ENCODE assay signal across 11 cellular contexts in genomic region chr19:50657222-50657669, GRCh38. TPM values are rescaled to one million over a fixed set of nuclear protein-coding genes. Genes with fewer than 3 reads are reported as not detected.
DNase-seq lines count a peak whose midpoint lies in the region; ATAC-seq and TF ChIP-seq lines count a peak whose summit lies in the region.
"Had no signal": no experiment of that assay in that cellular context is flagged by ENCODE, and none has a peak within 500 bp of the region (broad histone marks: within the 10 kb centered on the region; RNA-seq: fewer than 3 reads in every experiment).

No MANE protein-coding gene starts in this region.

- DNase-seq in stimulated activated naive CD8-positive, alpha-beta T cell treated with anti-CD3 and anti-CD28 coated beads, Interleukin-15, Interleukin-2, amounts not matched to agents 100 U/mL and 50 U/mL, for 24 hours, result no peak
- DNase-seq in activated B cell treated with CpG ODN at 0.5 μM for 24 hours (no peak), inferior parietal cortex (ENCODE audit: extremely low spot score) (peak; percentile 11), NCI-H524 (lab: John Stamatoyannopoulos, UW) (no peak)
- no peak for DNase-seq in activated CD4-positive, alpha-beta memory T cell treated with anti-CD3 and anti-CD28 coated beads for 36 hours
- DNase-seq in effector CD4-positive, alpha-beta T cell, result no peak
- DNase-seq: esophagus squamous epithelium had no signal

- no peak for ATAC-seq in stimulated activated naive CD8-positive, alpha-beta T cell treated with anti-CD3 and anti-CD28 coated beads, Interleukin-15, Interleukin-2, amounts not matched to agents 100 U/mL and 50 U/mL, for 24 hours
- no peak for ATAC-seq in activated B cell treated with CpG ODN at 0.5 μM for 24 hours (ENCODE audit: low read depth)
- ATAC-seq in GM19324 (IDR thresholded peaks at IDR 0.05; ENCODE audit: low FRiP score, unreplicated experiment), result no peak

- H3K9me3 Mint-ChIP-seq in stimulated activated naive CD8-positive, alpha-beta T cell treated with anti-CD3 and anti-CD28 coated beads, Interleukin-15, Interleukin-2, amounts not matched to agents 100 ng/mL and 50 ng/mL, for 24 hours, result peaks cover 6% of the 10 kb centered on the region
- peaks cover 11% of the 10 kb centered on the region for H3K9me3 Mint-ChIP-seq in activated B cell treated with CpG ODN at 0.5 μM for 24 hours
- H3K9me3 Mint-ChIP-seq in activated CD4-positive, alpha-beta memory T cell treated with anti-CD3 and anti-CD28 coated beads for 36 hours, result peaks cover 14% of the 10 kb centered on the region

- POLR2A ChIA-PET in activated B cell treated with CpG ODN at 0.5 μM for 24 hours (lab: Charles Lee), result interaction anchor here (0.5 to 0.7 kb wide), 2 partner anchors 38 to 286 kb away, joined by 3 to 4 read pairs; no protein-coding TSS in a partner anchor
- POLR2A ChIA-PET in activated CD4-positive, alpha-beta memory T cell treated with anti-CD3 and anti-CD28 coated beads for 36 hours (lab: Charles Lee), result no interaction called here

- H3K27ac Mint-ChIP-seq in stimulated activated naive CD8-positive, alpha-beta T cell treated with anti-CD3 and anti-CD28 coated beads, Interleukin-15, Interleukin-2, amounts not matched to agents 100 ng/mL and 50 ng/mL, for 24 hours, result peak overlapping the region; percentile 75
- no peak overlapping the region for H3K27ac Mint-ChIP-seq in activated B cell treated with CpG ODN at 0.5 μM for 24 hours
- no peak overlapping the region for H3K27ac Mint-ChIP-seq in activated CD4-positive, alpha-beta memory T cell treated with anti-CD3 and anti-CD28 coated beads for 36 hours
- H3K27ac Mint-ChIP-seq: activated CD4-positive, alpha-beta memory T cell treated with anti-CD3 and anti-CD28 coated beads, Interleukin-2, amount 10 ng/mL, durations not matched to agents 7 days and 5 days had no signal

- no peaks in the 10 kb centered on the region for H3K36me3 Mint-ChIP-seq in stimulated activated naive CD8-positive, alpha-beta T cell treated with anti-CD3 and anti-CD28 coated beads, Interleukin-15, Interleukin-2, amounts not matched to agents 100 ng/mL and 50 ng/mL, for 24 hours (ENCODE audit: low read depth)
- peaks cover 1% of the 10 kb centered on the region for H3K36me3 Mint-ChIP-seq in activated B cell treated with CpG ODN at 0.5 μM for 24 hours (ENCODE audit: low read depth)
- peaks cover 5% of the 10 kb centered on the region for H3K36me3 Mint-ChIP-seq in activated CD4-positive, alpha-beta memory T cell treated with anti-CD3 and anti-CD28 coated beads for 36 hours

- no peak for TF ChIP-seq CTCF in activated B cell treated with CpG ODN at 0.5 μM for 24 hours (IDR thresholded peaks at IDR 0.05)

- H3K4me3 Mint-ChIP-seq in stimulated activated naive CD8-positive, alpha-beta T cell treated with anti-CD3 and anti-CD28 coated beads, Interleukin-15, Interleukin-2, amounts not matched to agents 100 ng/mL and 50 ng/mL, for 24 hours, result peak overlapping the region; percentile 73
- H3K4me3 Mint-ChIP-seq in activated B cell treated with CpG ODN at 0.5 μM for 24 hours, result peak overlapping the region; percentile 76
- no peak overlapping the region for H3K4me3 Mint-ChIP-seq in activated CD4-positive, alpha-beta memory T cell treated with anti-CD3 and anti-CD28 coated beads for 36 hours
- H3K4me3 Mint-ChIP-seq: activated CD4-positive, alpha-beta memory T cell treated with anti-CD3 and anti-CD28 coated beads, Interleukin-2, amount 10 ng/mL, durations not matched to agents 7 days and 5 days had no signal

- CTCF ChIA-PET in activated B cell treated with CpG ODN at 0.5 μM for 24 hours (lab: Charles Lee), result no interaction called here
- CTCF ChIA-PET in activated CD4-positive, alpha-beta memory T cell treated with anti-CD3 and anti-CD28 coated beads for 36 hours (lab: Charles Lee), result no interaction called here

- peaks cover 18% of the 10 kb centered on the region for H3K4me1 Mint-ChIP-seq in stimulated activated naive CD8-positive, alpha-beta T cell treated with anti-CD3 and anti-CD28 coated beads, Interleukin-15, Interleukin-2, amounts not matched to agents 100 ng/mL and 50 ng/mL, for 24 hours (ENCODE audit: low read depth)
- H3K4me1 Mint-ChIP-seq in activated B cell treated with CpG ODN at 0.5 μM for 24 hours, result peaks cover 23% of the 10 kb centered on the region
- peaks cover 17% of the 10 kb centered on the region for H3K4me1 Mint-ChIP-seq in activated CD4-positive, alpha-beta memory T cell treated with anti-CD3 and anti-CD28 coated beads for 36 hours (ENCODE audit: low read depth)

- H3K27me3 Mint-ChIP-seq in stimulated activated naive CD8-positive, alpha-beta T cell treated with anti-CD3 and anti-CD28 coated beads, Interleukin-15, Interleukin-2, amounts not matched to agents 100 ng/mL and 50 ng/mL, for 24 hours, result peaks cover 70% of the 10 kb centered on the region
- H3K27me3 Mint-ChIP-seq in activated B cell treated with CpG ODN at 0.5 μM for 24 hours, result peaks cover 54% of the 10 kb centered on the region
- H3K27me3 Mint-ChIP-seq in activated CD4-positive, alpha-beta memory T cell treated with anti-CD3 and anti-CD28 coated beads for 36 hours, result peaks cover 70% of the 10 kb centered on the region

- intact Hi-C loops in activated B cell treated with CpG ODN at 0.5 μM for 24 hours (cut with micrococcal nuclease), result no loop called here
- intact Hi-C loops in activated CD4-positive, alpha-beta memory T cell treated with anti-CD3 and anti-CD28 coated beads for 36 hours (cut with micrococcal nuclease), result loop anchor here (5.0 kb wide), 1 partner anchor 50 kb away; no protein-coding TSS in a partner anchor

RNA-seq across cellular contexts. Expression of gene C19orf81, which starts 8.0 kb away (rescaled TPM):
- total RNA-seq in activated B cell treated with CpG ODN at 0.5 μM for 24 hours, result 0.69 TPM in 1 of 2 replicates, not detected in the other
- under 1 TPM in 1 of 2 experiments, not detected in 1; 0.69 TPM for total RNA-seq in activated CD4-positive, alpha-beta memory T cell treated with anti-CD3 and anti-CD28 coated beads for 36 hours
- total RNA-seq: activated CD4-positive, alpha-beta memory T cell treated with anti-CD3 and anti-CD28 coated beads, Interleukin-2, amount 10 ng/mL, durations not matched to agents 7 days and 5 days; astrocyte; esophagus squamous epithelium had no signal

RNA-seq across cellular contexts. Expression of gene SYT3, which starts 17.6 kb away (rescaled TPM):
- total RNA-seq in activated B cell treated with CpG ODN at 0.5 μM for 24 hours, result 0.60 TPM in 1 of 2 replicates, not detected in the other
- not detected for total RNA-seq in activated CD4-positive, alpha-beta memory T cell treated with anti-CD3 and anti-CD28 coated beads for 36 hours
- total RNA-seq: activated CD4-positive, alpha-beta memory T cell treated with anti-CD3 and anti-CD28 coated beads, Interleukin-2, amount 10 ng/mL, durations not matched to agents 7 days and 5 days; astrocyte had no signal
